20 cellular contexts compared by ENCODE assay signal in the genomic region with DNA sequence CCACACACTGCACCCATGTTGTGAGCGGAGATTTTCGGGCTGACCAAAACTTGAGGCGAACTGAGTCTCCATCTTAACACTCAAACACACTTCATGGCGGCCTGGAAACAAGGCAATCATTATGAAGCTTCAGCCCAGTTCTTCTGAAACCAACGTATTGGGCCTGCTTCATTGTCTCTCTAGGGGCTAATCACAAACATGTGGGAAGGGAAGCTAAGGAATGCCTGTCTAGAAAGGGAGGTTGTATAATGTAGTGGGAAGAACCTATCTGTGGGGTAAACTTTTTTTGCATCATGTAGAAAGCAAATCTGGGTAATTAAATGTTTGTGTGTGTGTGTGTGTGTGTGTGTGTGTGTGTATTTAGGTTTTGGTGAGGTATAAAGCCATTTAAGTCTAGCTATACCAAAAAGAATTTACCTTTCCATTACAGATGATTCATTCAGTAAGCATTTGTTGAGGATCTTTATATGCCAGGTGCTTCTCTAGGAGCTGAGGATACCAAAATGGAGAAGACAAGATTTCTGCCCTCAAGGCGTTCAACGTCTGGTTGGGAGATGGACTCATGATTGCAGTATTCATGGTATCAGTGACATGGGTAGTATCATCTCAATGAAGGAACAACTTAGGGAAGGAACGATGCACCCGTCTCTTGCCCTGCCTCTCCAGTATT. TPM values are rescaled to one million over a fixed set of nuclear protein-coding genes. Genes with fewer than 3 reads are reported as not detected.
DNase-seq lines count a peak whose midpoint lies in the region; ATAC-seq and TF ChIP-seq lines count a peak whose summit lies in the region.
"Had no signal": no experiment of that assay in that cellular context is flagged by ENCODE, and none has a peak within 500 bp of the region (broad histone marks: within the 10 kb centered on the region; RNA-seq: fewer than 3 reads in every experiment).

No MANE protein-coding gene starts in this region.

- no peak for TF ChIP-seq CTCF in HEK293 (tag by site-specific recombination; IDR thresholded peaks at IDR 0.05)
- no peak for TF ChIP-seq CTCF in WTC11 (IDR thresholded peaks at IDR 0.05)

- peak overlapping the region; percentile 79 for H4K91ac ChIP-seq in trophoblast cell (ENCODE audit: low read depth, low read length)

- H3K27ac ChIP-seq in HEK293 (ENCODE audit: extremely low read depth, low read depth, low read length) (no peak overlapping the region), trophoblast cell (ENCODE audit: low read depth, low read length) (peak overlapping the region; percentile 68)
- H3K27ac ChIP-seq: A549, PC-9 had no signal

- H3K79me1 ChIP-seq in trophoblast cell (ENCODE audit: low read length): peaks cover 20% of the 10 kb centered on the region

- H3K4me2 ChIP-seq in trophoblast cell (ENCODE audit: low read length): no peak overlapping the region
- H3K4me2 ChIP-seq: A549, PC-9 had no signal

- 0 out of 2 replicates have a peak, but pooled peaks cover under 1% of the 10 kb centered on the region for H3K4me1 ChIP-seq in HEK293 (ENCODE audit: control insufficient read depth, insufficient read depth, low read length)
- H3K4me1 ChIP-seq in trophoblast cell (ENCODE audit: control insufficient read depth in 1 of 2, insufficient read depth in 2 of 2, low read length in 2 of 2): peaks cover 9 to 24% of the 10 kb centered on the region in 2 experiments
- H3K4me1 ChIP-seq: A549 had no signal

- no peaks in the 10 kb centered on the region for H3K9me3 Mint-ChIP-seq in WTC11
- H3K9me3 Mint-ChIP-seq: CD4-positive, alpha-beta memory T cell had no signal

- H3K4me3 ChIP-seq in HEK293 (ENCODE audit: low read depth, low read length): no peak overlapping the region
- no peak overlapping the region for H3K4me3 ChIP-seq in trophoblast cell (ENCODE audit: low read depth, low read length)
- H3K4me3 ChIP-seq: A549, MG63, PC-9 had no signal

- peak overlapping the region; percentile 84 for H2BK120ac ChIP-seq in trophoblast cell (ENCODE audit: insufficient read depth, low read length, poor library complexity)

- peak overlapping the region; percentile 92 for H2AK5ac ChIP-seq in trophoblast cell (ENCODE audit: low read length)

- H2BK12ac ChIP-seq in trophoblast cell (ENCODE audit: low read length): peak overlapping the region; percentile 92

- no peak overlapping the region for H3K4ac ChIP-seq in trophoblast cell (ENCODE audit: low read depth, low read length)

- peak overlapping the region; percentile 90 for H2BK5ac ChIP-seq in trophoblast cell (ENCODE audit: low read depth, low read length, poor library complexity)

- H3K9me3 ChIP-seq in HEK293 (ENCODE audit: control insufficient read depth, insufficient read depth, low read depth, low read length) (no peaks in the 10 kb centered on the region), trophoblast cell (ENCODE audit: insufficient read depth, low read depth, low read length) (no peaks in the 10 kb centered on the region)
- H3K9me3 ChIP-seq: A549, MG63 had no signal

- POLR2A ChIA-PET in HEK293 (lab: Yijun Ruan, JAX) (no interaction called here), WTC11 (lab: Charles Lee) (no interaction called here)

- H3K27ac Mint-ChIP-seq in WTC11: peak overlapping the region; percentile 44; the same call in 1 of the 2 replicates
- H3K27ac Mint-ChIP-seq: CD4-positive, alpha-beta memory T cell had no signal

- no peak overlapping the region for H4K8ac ChIP-seq in trophoblast cell (ENCODE audit: low read depth, low read length)

- peak overlapping the region; percentile 77 for H3K14ac ChIP-seq in trophoblast cell (ENCODE audit: low read length)

- H3K36me3 ChIP-seq in HEK293 (ENCODE audit: control insufficient read depth in 2 of 2, insufficient read depth in 1 of 2, low read length in 2 of 2) (peaks cover 0 to 9% of the 10 kb centered on the region in 2 experiments; a peak in 1 of 3 replicates), trophoblast cell (ENCODE audit: control insufficient read depth in 1 of 2, insufficient read depth in 2 of 2, low read length in 2 of 2) (peaks cover 2 to 14% of the 10 kb centered on the region in 2 experiments)
- H3K36me3 ChIP-seq: MG63 had no signal

- ATAC-seq in WTC11: no peak
- ATAC-seq: A549, HCT116 had no signal

- no peak overlapping the region for H3K9ac ChIP-seq in trophoblast cell (ENCODE audit: low read length)

- DNase-seq in WTC11 (ENCODE audit: low spot score) (no peak), islet precursor cell (peak; percentile 92), trophoblast cell (peak; percentile 94 to 99), foreskin melanocyte (no peak)
- no peak for DNase-seq in stimulated activated CD8-positive, alpha-beta memory T cell treated with anti-CD3 and anti-CD28 coated beads, Interleukin-4, amount 100 ng/mL, for 48 hours
- no peak for DNase-seq in stimulated activated CD4-positive, alpha-beta T cell treated with anti-CD3 and anti-CD28 coated beads, Interleukin-15, amount 100 ng/mL, for 24 hours
- DNase-seq: C1 segment of cervical spinal cord; CD4-positive, alpha-beta memory T cell; DMS79 treated with DMSO at 0.1 percent for 48 hours; KBM-7; MG63; NCI-H2029; NCI-H446; NCI-H524 treated with DMSO at 0.1 percent for 48 hours; NCI-H774; SHP77 had no signal

- no peaks in the 10 kb centered on the region for H3K27me3 Mint-ChIP-seq in WTC11 (ENCODE audit: low read depth)

- peak overlapping the region; percentile 88 for H3K18ac ChIP-seq in trophoblast cell (ENCODE audit: low read length)

- no peak overlapping the region for H4K12ac ChIP-seq in trophoblast cell (ENCODE audit: low read depth, low read length)

- CTCF ChIA-PET in HEK293 (lab: Yijun Ruan, JAX) (interaction anchor here (0.6 to 1.9 kb wide), 4 partner anchors 56 to 360 kb away, joined by 3 to 5 read pairs (median 4); no protein-coding TSS in a partner anchor), WTC11 (lab: Charles Lee) (interaction anchor here (1.4 kb wide), 1 partner anchor 55 kb away, joined by 3 read pairs; no protein-coding TSS in a partner anchor)

- H3K23ac ChIP-seq in trophoblast cell (ENCODE audit: low read length): no peak overlapping the region

- H3K36me3 Mint-ChIP-seq in WTC11: peaks cover 46% of the 10 kb centered on the region
- H3K36me3 Mint-ChIP-seq: CD4-positive, alpha-beta memory T cell had no signal

- peaks cover 1% of the 10 kb centered on the region for H3K79me2 ChIP-seq in trophoblast cell (ENCODE audit: control insufficient read depth, insufficient read depth, low read length, poor library complexity)

- WGBS in trophoblast cell (ENCODE audit: extremely low coverage, insufficient coverage, insufficient read length): no CpG with 5 or more reads among the region's 9 CpGs

- no peak overlapping the region for H2AFZ ChIP-seq in trophoblast cell (ENCODE audit: insufficient read depth, low read length, poor library complexity)
- H2AFZ ChIP-seq: PC-9 had no signal

- no peak overlapping the region for H3K4me3 Mint-ChIP-seq in WTC11
- H3K4me3 Mint-ChIP-seq: CD4-positive, alpha-beta memory T cell had no signal

- no peaks in the 10 kb centered on the region for H3K27me3 ChIP-seq in trophoblast cell (ENCODE audit: insufficient read depth, low read length)
- H3K27me3 ChIP-seq: MG63 had no signal

- H3K4me1 Mint-ChIP-seq in WTC11: peaks cover 8% of the 10 kb centered on the region
- H3K4me1 Mint-ChIP-seq: CD4-positive, alpha-beta memory T cell had no signal

TF ChIP-seq in HEK293, 187 proteins besides CTCF, POLR2A, EP300 and RAD21:
- peak; percentile 64 for TF ChIP-seq ZSCAN4 (tag by site-specific recombination; IDR thresholded peaks at IDR 0.05)
- no peak for TF ChIP-seq ZNF621 (tag by site-specific recombination; IDR thresholded peaks at IDR 0.05)

TF ChIP-seq in WTC11, 78 proteins besides CTCF, POLR2A, EP300 and RAD21:
- TF ChIP-seq RELA (CRISPR knock-in tag; IDR thresholded peaks at IDR 0.05; ENCODE audit: borderline replicate concordance): no peak
- no peak for TF ChIP-seq SMAD4 (CRISPR knock-in tag; IDR thresholded peaks at IDR 0.05)
- no peak for TF ChIP-seq ERG (CRISPR knock-in tag; IDR thresholded peaks at IDR 0.05)
- no peak for TF ChIP-seq JAZF1 (CRISPR knock-in tag; IDR thresholded peaks at IDR 0.05)
- no peak for TF ChIP-seq ELF4 (CRISPR knock-in tag; IDR thresholded peaks at IDR 0.05; ENCODE audit: low read depth)
- TF ChIP-seq USF2 (CRISPR knock-in tag; IDR thresholded peaks at IDR 0.05): no peak

RNA-seq across cellular contexts. Expression of gene SLC1A3, which starts 29.4 kb away (rescaled TPM):
- 45.9 to 77.9 TPM (median 53.8 TPM) in 3 replicates for total RNA-seq in WTC11 (2021)
- polyA plus RNA-seq in trophoblast cell (2013): 49.7 and 52.2 TPM in 2 replicates
- polyA plus RNA-seq: A549; CD4-positive, alpha-beta memory T cell had no signal

Comparison
In these comparisons a context has a peak if more than half of its experiments do, and no peak if none do; other contexts are left out.
1. DNase-seq: peak in islet precursor cell (single experiment) and trophoblast cell (2 of 2); none in WTC11 (single experiment), foreskin melanocyte (single experiment), stimulated activated CD8-positive, alpha-beta memory T cell treated with anti-CD3 and anti-CD28 coated beads, Interleukin-4, amount 100 ng/mL, for 48 hours (single experiment) and stimulated activated CD4-positive, alpha-beta T cell treated with anti-CD3 and anti-CD28 coated beads, Interleukin-15, amount 100 ng/mL, for 24 hours (single experiment).